8 cellular contexts compared by ENCODE assay signal in the genomic region with DNA sequence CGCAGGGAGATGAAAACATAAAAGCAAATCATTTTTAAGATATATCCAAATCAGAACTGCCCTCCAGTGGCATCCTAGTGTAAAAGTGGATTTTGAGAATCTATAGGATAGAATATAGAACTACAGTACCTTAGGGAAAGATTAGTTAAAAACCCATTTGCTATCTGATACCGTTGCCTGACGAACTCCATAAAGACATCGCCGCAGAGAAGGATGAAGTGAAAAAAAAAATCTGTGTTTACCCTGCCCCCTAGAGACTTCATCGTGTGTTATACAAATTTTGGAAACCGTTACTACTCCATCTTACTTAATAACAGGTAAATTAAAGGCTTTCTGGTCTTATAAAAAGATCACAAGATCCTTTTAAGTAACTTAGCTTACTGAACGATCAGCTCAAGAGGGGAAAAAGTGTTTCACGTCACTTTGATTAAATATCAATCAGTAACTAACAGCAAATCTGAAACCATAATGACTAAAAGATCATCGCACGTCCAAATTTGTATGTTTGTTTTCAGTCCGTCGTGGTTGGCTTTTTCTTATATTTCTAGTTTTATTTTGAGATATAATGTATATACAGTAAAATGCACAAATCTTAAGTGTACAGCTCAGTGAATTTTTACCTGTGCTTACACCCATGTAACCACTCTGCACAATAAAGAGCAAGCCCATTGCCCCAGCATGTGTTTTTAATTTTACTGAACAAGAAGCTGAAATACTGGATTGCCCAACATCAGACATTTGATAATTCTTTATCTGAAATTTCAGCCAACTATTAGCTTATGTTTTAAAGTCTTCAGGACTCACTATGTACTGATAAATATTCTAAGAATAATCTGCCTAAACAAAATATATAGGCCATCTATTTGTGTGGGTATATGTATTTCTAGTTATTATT. TPM values are rescaled to one million over a fixed set of nuclear protein-coding genes. Genes with fewer than 3 reads are reported as not detected.
DNase-seq lines count a peak whose midpoint lies in the region; ATAC-seq, FAIRE-seq and TF ChIP-seq lines count a peak whose summit lies in the region.

No MANE protein-coding gene starts in this region.

- peaks cover 26% of the 10 kb centered on the region for H4K20me1 ChIP-seq in OCI-LY7 (ENCODE audit: insufficient read depth, low read length)

- H3K36me3 ChIP-seq in heart right ventricle (peaks cover 0 to 26% (median 20%) of the 10 kb centered on the region in 9 donors), OCI-LY7 (ENCODE audit: insufficient read depth, low read length) (peaks cover 39% of the 10 kb centered on the region), pancreas (peaks cover 0 to 22% (median 11%) of the 10 kb centered on the region in 3 donors)

- H3K4me2 ChIP-seq in OCI-LY7 (ENCODE audit: low read length) = peak overlapping the region; percentile 71

- intact Hi-C loops in heart right ventricle (cut with DNase I) = loop anchor here in 9 of 10 donors (1.0 to 10.0 kb wide), 13 partner anchors 77 to 379 kb away; a partner anchor contains a TSS
- intact Hi-C loops in Right ventricle myocardium inferior (cut with DNase I) = loop anchor here (2.0 to 10.0 kb wide), 3 partner anchors 77 to 289 kb away; a partner anchor contains a TSS
- intact Hi-C loops in OCI-LY7 (cut with micrococcal nuclease; ENCODE audit: unreplicated experiment) = loop anchor here (1.0 to 5.0 kb wide), 4 partner anchors 20 to 292 kb away; a partner anchor contains a TSS
- intact Hi-C loops in pancreas (cut with DNase I) = no loop called here

- no peak for TF ChIP-seq POLR2A in GM12892 (IDR thresholded peaks at IDR 0.05; ENCODE audit: low read depth, low read length)

- H2AFZ ChIP-seq in OCI-LY7 (ENCODE audit: low read length) = peak overlapping the region; percentile 71

- H3K9me2 ChIP-seq in OCI-LY7 (ENCODE audit: insufficient read depth, low read length) = no peaks in the 10 kb centered on the region

- no peaks in the 10 kb centered on the region for H3K27me3 ChIP-seq in heart right ventricle
- H3K27me3 ChIP-seq in pancreas = no peaks in the 10 kb centered on the region

- 18 to 19% methylated on average over 13 of the region's 13 CpGs for WGBS in heart right ventricle, 2 donors
- WGBS in pancreas, 2 donors = 3 to 6% methylated on average over 13 of the region's 13 CpGs

- H3K4me3 ChIP-seq in heart right ventricle = peak overlapping the region; percentile 29 to 98 (median 77)
- peak overlapping the region; percentile 85 for H3K4me3 ChIP-seq in OCI-LY7 (ENCODE audit: low read depth, low read length, poor library complexity, severe bottlenecking)
- H3K4me3 ChIP-seq in epithelial cell of proximal tubule (ENCODE audit: low read depth, low read length) = peak overlapping the region; percentile 88
- H3K4me3 ChIP-seq in pancreas = peak overlapping the region; percentile 4 to 92 (median 22)

- TF ChIP-seq CTCF in heart right ventricle (IDR thresholded peaks at IDR 0.05) = peak in 4 of 9 donors; percentile 6 to 34 (median 30)
- TF ChIP-seq CTCF in OCI-LY7 (conservative IDR thresholded peaks at IDR 0.05; ENCODE audit: low read length) = peak; percentile 65; the same call in 1 of the 2 replicates
- TF ChIP-seq CTCF in epithelial cell of proximal tubule (conservative IDR thresholded peaks at IDR 0.05; ENCODE audit: low read depth, low read length) = peak; percentile 40
- no peak for TF ChIP-seq CTCF in pancreas (IDR thresholded peaks at IDR 0.05)

- no peaks in the 10 kb centered on the region for H3K9me3 ChIP-seq in heart right ventricle
- no peaks in the 10 kb centered on the region for H3K9me3 ChIP-seq in OCI-LY7 (ENCODE audit: low read length)
- H3K9me3 ChIP-seq in pancreas = no peaks in the 10 kb centered on the region

- TSS peak; percentile 97 for BruUV-seq in OCI-LY7 (replicated peaks; lab: Mats Ljungman, UMichigan)

- ATAC-seq in heart right ventricle = peak in 2 of 8 donors; percentile 16 to 28
- ATAC-seq in Right ventricle myocardium inferior = no peak
- ATAC-seq in pancreas = no peak
- no peak for ATAC-seq in HG03571 (IDR thresholded peaks at IDR 0.05; ENCODE audit: unreplicated experiment)

- no peak for FAIRE-seq in pancreas (lab: Jason Lieb, UNC)
- no peak for FAIRE-seq in GM12892 (lab: Jason Lieb, UNC)

- peaks cover 47% of the 10 kb centered on the region for H3K79me2 ChIP-seq in OCI-LY7 (ENCODE audit: insufficient read depth, low read depth, low read length)

- POLR2A ChIA-PET in OCI-LY7 (lab: Charles Lee) = interaction anchor here (0.6 to 8.9 kb wide), 43 partner anchors 9 to 781 kb away, joined by 3 to 122 read pairs (median 5); a partner anchor contains a TSS

- peak overlapping the region in 5 of 10 donors; percentile 24 to 65 (median 51) for H3K27ac ChIP-seq in heart right ventricle
- H3K27ac ChIP-seq in OCI-LY7 (ENCODE audit: low read depth, low read length, poor library complexity, severe bottlenecking) = peak overlapping the region; percentile 90
- peak overlapping the region in 1 of 4 donors; percentile 29 for H3K27ac ChIP-seq in pancreas

- peaks cover 0 to 31% (median 14%) of the 10 kb centered on the region in 9 donors for H3K4me1 ChIP-seq in heart right ventricle
- H3K4me1 ChIP-seq in OCI-LY7 (ENCODE audit: insufficient read depth, low read length, poor library complexity, severe bottlenecking) = peaks cover 52% of the 10 kb centered on the region
- peaks cover 0 to 13% (median 3%) of the 10 kb centered on the region in 3 donors for H3K4me1 ChIP-seq in pancreas

- no peak for DNase-seq in heart right ventricle
- DNase-seq in Right ventricle myocardium inferior (ENCODE audit: missing footprints) = no peak
- DNase-seq in OCI-LY7 (ENCODE audit: low spot score) = peak; percentile 82
- DNase-seq in epithelial cell of proximal tubule (ENCODE audit: low read depth) = no peak
- DNase-seq in pancreas = no peak
- DNase-seq in activated CD4-positive, CD25-positive, alpha-beta regulatory T cell (lab: John Stamatoyannopoulos, UW) = no peak
- DNase-seq in GM12892 (ENCODE audit: insufficient read length) = no peak

- CTCF ChIA-PET in OCI-LY7 (lab: Charles Lee; ENCODE audit: unreplicated experiment) = interaction anchor here (1.3 to 3.5 kb wide), 6 partner anchors 17 to 114 kb away, joined by 3 to 16 read pairs (median 6); a partner anchor contains a TSS

RNA-seq across cellular contexts. Expression of a gene that starts 0.9 kb away (rescaled TPM):
- total RNA-seq in heart right ventricle (10 to 100 TPM; 18.0 to 28.5 (median 25.9) TPM), Right ventricle myocardium inferior (21.7 TPM), OCI-LY7 (2022) (295 and 304 TPM in 2 replicates), epithelial cell of proximal tubule (137 and 175 TPM in 2 replicates), pancreas (10 to 100 TPM in 4 of 6 donors, 1 to 10 TPM in 2; 7.0 to 19.4 (median 12.1) TPM)
- polyA plus RNA-seq in heart right ventricle (10 to 100 TPM in 1 of 2 donors, 1 to 10 TPM in 1; 9.7 to 29.7 TPM), pancreas (10 to 100 TPM in 1 of 2 donors, 1 to 10 TPM in 1; 7.4 to 13.6 TPM)
- total RNA-seq in OCI-LY7 (2014; rRNA removed; shearing (Covaris generic)) = 272 and 356 TPM in 2 replicates
- 119 TPM for polyA plus RNA-seq in GM12892 (2012; ENCODE audit: missing spikeins)

RNA-seq across cellular contexts. Expression of a gene that starts 41.1 kb away (rescaled TPM):
- total RNA-seq in heart right ventricle (not detected), Right ventricle myocardium inferior (not detected), OCI-LY7 (2022) (not detected in 2 replicates), epithelial cell of proximal tubule (not detected in 2 replicates), pancreas (not detected)
- polyA plus RNA-seq in heart right ventricle (not detected), pancreas (not detected)
- total RNA-seq in OCI-LY7 (2014; rRNA removed; shearing (Covaris generic)) = not detected in 2 replicates
- not detected for polyA plus RNA-seq in GM12892 (2012; ENCODE audit: missing spikeins)

Comparison
In these comparisons a context has a peak if more than half of its experiments do, and no peak if none do; other contexts are left out.
1. H3K4me3 ChIP-seq: peak in every context shown above with its lines; median percentile 88 in epithelial cell of proximal tubule; 85 in OCI-LY7; 77 in heart right ventricle; 22 in pancreas.
2. CTCF ChIP-seq: peak in OCI-LY7 (single experiment) and epithelial cell of proximal tubule (single experiment); none in pancreas (0 of 4).
3. intact Hi-C loops: an anchor here in heart right ventricle (1.0 to 10.0 kb wide), Right ventricle myocardium inferior (2.0 to 10.0 kb wide) and OCI-LY7 (1.0 to 5.0 kb wide); none called in pancreas.